In genomic region chr16:24748242-24748641, GRCh38 we compare ENCODE assay signal across 2 cellular contexts.
TF ChIP-seq lines count a peak whose summit lies in the region.

No MANE protein-coding gene starts in this region.

TF ChIP-seq in K562, 482 proteins besides CTCF, POLR2A, EP300 and RAD21 (continues in another document):
- no peak for TF ChIP-seq MAZ (CRISPR knock-in tag; conservative IDR thresholded peaks at IDR 0.05 in 1 of 2, IDR thresholded peaks at IDR 0.05 in 1 of 2)
- TF ChIP-seq HNRNPLL (IDR thresholded peaks at IDR 0.05; ENCODE audit: low read depth, low read length, poor library complexity, severe bottlenecking) = no peak
- no peak for TF ChIP-seq ZNF644 (tag; IDR thresholded peaks at IDR 0.05; ENCODE audit: low read depth)
- TF ChIP-seq ZNF830 (CRISPR knock-in tag; IDR thresholded peaks at IDR 0.05) = no peak
- no peak for TF ChIP-seq CEBPG (CRISPR knock-in tag; IDR thresholded peaks at IDR 0.05)
- TF ChIP-seq CEBPG (tag; conservative IDR thresholded peaks at IDR 0.05 in 1 of 2, IDR thresholded peaks at IDR 0.05 in 1 of 2) = no peak
- TF ChIP-seq CREM (IDR thresholded peaks at IDR 0.05; ENCODE audit: low read depth) = 0 out of 2 replicates have a peak, but pooled peaks have one; percentile 5
- TF ChIP-seq IRF9 (tag; IDR thresholded peaks at IDR 0.05) = no peak
- TF ChIP-seq DDX20 (tag; IDR thresholded peaks at IDR 0.05; ENCODE audit: low read depth) = no peak
- TF ChIP-seq NR1H2 (CRISPR knock-in tag; IDR thresholded peaks at IDR 0.05) = no peak
- TF ChIP-seq ETS1 (conservative IDR thresholded peaks at IDR 0.05; ENCODE audit: control insufficient read depth, low read depth, low read length) = no peak
- no peak for TF ChIP-seq TSHZ1 (CRISPR knock-in tag; IDR thresholded peaks at IDR 0.05)
- no peak for TF ChIP-seq TEAD2 (tag; IDR thresholded peaks at IDR 0.05)
- TF ChIP-seq MYBL2 (IDR thresholded peaks at IDR 0.05; ENCODE audit: low read depth) = peak; percentile 76
- no peak for TF ChIP-seq MYBL2 (CRISPR knock-in tag; IDR thresholded peaks at IDR 0.05; ENCODE audit: borderline replicate concordance)
- no peak for TF ChIP-seq NKRF (IDR thresholded peaks at IDR 0.05; ENCODE audit: borderline replicate concordance)
- TF ChIP-seq FIP1L1 (IDR thresholded peaks at IDR 0.05; ENCODE audit: low read depth, low read length, poor library complexity, severe bottlenecking) = no peak
- no peak for TF ChIP-seq ETV6 (IDR thresholded peaks at IDR 0.05; ENCODE audit: borderline replicate concordance in 1 of 2, low read depth in 2 of 2, low read length in 1 of 2)
- TF ChIP-seq ETV6 (CRISPR knock-in tag; IDR thresholded peaks at IDR 0.05; ENCODE audit: borderline replicate concordance) = no peak
- no peak for TF ChIP-seq PPARD (CRISPR knock-in tag; IDR thresholded peaks at IDR 0.05)
- TF ChIP-seq ETV1 (tag; conservative IDR thresholded peaks at IDR 0.05; ENCODE audit: low read depth) = no peak
- no peak for TF ChIP-seq PHF20 (IDR thresholded peaks at IDR 0.05; ENCODE audit: partially characterized antibody)

TF ChIP-seq in HepG2, 621 proteins besides CTCF, POLR2A, EP300 and RAD21:
- TF ChIP-seq PHF21A (CRISPR knock-in tag; IDR thresholded peaks at IDR 0.05) (no peak), FOSL2 (CRISPR knock-in tag; IDR thresholded peaks at IDR 0.05) (peak; percentile 53)
